ENCODE assay signal across 1 cellular context in the genomic region with DNA sequence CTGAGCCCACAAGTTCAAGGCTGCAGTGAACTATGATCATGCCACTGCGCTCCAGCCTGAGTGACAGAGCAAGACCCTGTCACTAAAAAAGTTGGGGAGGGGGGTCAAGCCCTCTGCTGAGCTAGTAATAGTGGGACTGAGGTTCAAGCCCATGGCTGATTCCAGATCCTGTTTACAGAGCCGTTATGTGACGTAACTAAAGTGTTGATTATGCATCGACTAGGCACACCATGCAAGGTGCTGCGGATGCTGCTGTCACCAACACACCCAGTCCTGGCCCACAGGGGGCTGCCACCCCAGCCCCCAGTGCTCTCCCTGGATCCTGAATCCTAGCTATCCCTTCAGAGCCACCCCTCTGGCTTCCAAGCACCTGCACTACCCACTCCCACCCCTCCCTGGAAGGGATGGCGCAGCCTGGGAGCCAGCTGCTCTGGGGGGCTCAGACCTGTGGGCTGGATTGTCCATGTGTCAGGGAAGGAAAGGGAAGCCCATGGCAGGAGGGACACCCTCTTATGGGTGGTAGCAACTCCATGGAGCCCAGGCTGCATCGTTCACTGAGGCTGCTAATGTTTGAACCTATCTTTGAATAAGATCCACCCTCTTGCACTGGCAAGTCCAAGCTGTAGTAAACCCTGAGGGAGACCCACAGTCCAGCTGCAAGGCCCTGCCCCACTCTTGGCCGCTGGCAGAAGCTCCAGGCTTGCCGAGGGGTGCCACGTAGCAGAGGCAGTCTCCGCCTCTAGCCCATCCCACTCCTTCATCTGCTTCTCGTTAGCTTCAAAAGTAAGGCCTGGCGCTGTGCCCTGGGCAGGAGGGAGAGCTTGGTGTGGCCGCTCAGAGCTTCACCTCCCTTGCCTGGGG.
TF ChIP-seq lines count a peak whose summit lies in the region.

No MANE protein-coding gene starts in this region.

TF ChIP-seq in SK-N-SH, 30 proteins besides CTCF, POLR2A, EP300 and RAD21 (continued from another document):
- TF ChIP-seq RFX5 (IDR thresholded peaks at IDR 0.05; ENCODE audit: low read length): no peak
- TF ChIP-seq, protein P1, sequence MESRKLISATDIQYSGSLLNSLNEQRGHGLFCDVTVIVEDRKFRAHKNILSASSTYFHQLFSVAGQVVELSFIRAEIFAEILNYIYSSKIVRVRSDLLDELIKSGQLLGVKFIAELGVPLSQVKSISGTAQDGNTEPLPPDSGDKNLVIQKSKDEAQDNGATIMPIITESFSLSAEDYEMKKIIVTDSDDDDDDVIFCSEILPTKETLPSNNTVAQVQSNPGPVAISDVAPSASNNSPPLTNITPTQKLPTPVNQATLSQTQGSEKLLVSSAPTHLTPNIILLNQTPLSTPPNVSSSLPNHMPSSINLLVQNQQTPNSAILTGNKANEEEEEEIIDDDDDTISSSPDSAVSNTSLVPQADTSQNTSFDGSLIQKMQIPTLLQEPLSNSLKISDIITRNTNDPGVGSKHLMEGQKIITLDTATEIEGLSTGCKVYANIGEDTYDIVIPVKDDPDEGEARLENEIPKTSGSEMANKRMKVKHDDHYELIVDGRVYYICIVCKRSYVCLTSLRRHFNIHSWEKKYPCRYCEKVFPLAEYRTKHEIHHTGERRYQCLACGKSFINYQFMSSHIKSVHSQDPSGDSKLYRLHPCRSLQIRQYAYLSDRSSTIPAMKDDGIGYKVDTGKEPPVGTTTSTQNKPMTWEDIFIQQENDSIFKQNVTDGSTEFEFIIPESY (IDR thresholded peaks at IDR 0.05; ENCODE audit: borderline replicate concordance, low read depth): no peak
- TF ChIP-seq, protein P2, sequence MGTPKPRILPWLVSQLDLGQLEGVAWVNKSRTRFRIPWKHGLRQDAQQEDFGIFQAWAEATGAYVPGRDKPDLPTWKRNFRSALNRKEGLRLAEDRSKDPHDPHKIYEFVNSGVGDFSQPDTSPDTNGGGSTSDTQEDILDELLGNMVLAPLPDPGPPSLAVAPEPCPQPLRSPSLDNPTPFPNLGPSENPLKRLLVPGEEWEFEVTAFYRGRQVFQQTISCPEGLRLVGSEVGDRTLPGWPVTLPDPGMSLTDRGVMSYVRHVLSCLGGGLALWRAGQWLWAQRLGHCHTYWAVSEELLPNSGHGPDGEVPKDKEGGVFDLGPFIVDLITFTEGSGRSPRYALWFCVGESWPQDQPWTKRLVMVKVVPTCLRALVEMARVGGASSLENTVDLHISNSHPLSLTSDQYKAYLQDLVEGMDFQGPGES (IDR thresholded peaks at IDR 0.05; ENCODE audit: low read depth, low read length): no peak
- TF ChIP-seq, protein P3, sequence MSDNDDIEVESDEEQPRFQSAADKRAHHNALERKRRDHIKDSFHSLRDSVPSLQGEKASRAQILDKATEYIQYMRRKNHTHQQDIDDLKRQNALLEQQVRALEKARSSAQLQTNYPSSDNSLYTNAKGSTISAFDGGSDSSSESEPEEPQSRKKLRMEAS (IDR thresholded peaks at IDR 0.05; ENCODE audit: low read depth): peak; percentile 4; the same call in 1 of the 2 replicates
- TF ChIP-seq MEF2A (IDR thresholded peaks at IDR 0.05; ENCODE audit: borderline replicate concordance, low read depth): no peak
